Comparison of ENCODE assay signal across 22 cellular contexts in genomic region chr11:20068691-20069090, GRCh38.
DNase-seq lines count a peak whose midpoint lies in the region; TF ChIP-seq lines count a peak whose summit lies in the region.
"Had no signal": no experiment of that assay in that cellular context is flagged by ENCODE, and none has a peak within 500 bp of the region (broad histone marks: within the 10 kb centered on the region; RNA-seq: fewer than 3 reads in every experiment).

No MANE protein-coding gene starts in this region.

- intact Hi-C loops in left ventricle myocardium inferior (cut with micrococcal nuclease), result no loop called here
- intact Hi-C loops in cardiac septum (cut with DNase I), result no loop called here
- intact Hi-C loops in uterus (cut with DNase I; ENCODE audit: low total_unique reads), result no loop called here

- H3K36me3 ChIP-seq in left ventricle myocardium inferior (peaks cover 21% of the 10 kb centered on the region), uterus (no peaks in the 10 kb centered on the region)
- H3K36me3 ChIP-seq: BLaER1 had no signal

- H3K4me1 ChIP-seq in left ventricle myocardium inferior (peaks cover 48% of the 10 kb centered on the region), uterus (no peaks in the 10 kb centered on the region)
- H3K4me1 ChIP-seq: BLaER1 had no signal

- DNase-seq in NCI-H1092 treated with DMSO at 0.1 percent for 48 hours (lab: John Stamatoyannopoulos, UW), result peak; percentile 37
- DNase-seq in NCI-H1092 (lab: John Stamatoyannopoulos, UW), result no peak
- DNase-seq in left ventricle myocardium inferior, result no peak
- no peak for DNase-seq in cardiac septum (ENCODE audit: low spot score)
- DNase-seq in globus pallidus (ENCODE audit: low spot score), result peak; percentile 48
- DNase-seq in uterus, result no peak
- DNase-seq in stimulated activated CD4-positive, alpha-beta T cell treated with anti-CD3 and anti-CD28 coated beads, Interleukin-4, amount 100 ng/mL, for 24 hours, result no peak
- DNase-seq in NCI-H1048 (lab: John Stamatoyannopoulos, UW), result no peak
- DNase-seq: ACHN; CD4-positive, alpha-beta T cell; COR-L47; DND-41; H9; HFFc6; Karpas-422; MG63; NCI-H1436 treated with DMSO at 0.1 percent for 48 hours; NCI-H2171 treated with DMSO at 0.1 percent for 48 hours; NCI-H446 treated with DMSO at 0.1 percent for 48 hours; NCI-H526 treated with DMSO at 0.1 percent for 48 hours had no signal

- H3K9me3 ChIP-seq in left ventricle myocardium inferior (replicated peaks) (no peaks in the 10 kb centered on the region), uterus (no peaks in the 10 kb centered on the region)
- H3K9me3 ChIP-seq: MG63 had no signal

- peak overlapping the region; percentile 24 for H3K27ac ChIP-seq in left ventricle myocardium inferior (replicated peaks)
- no peak overlapping the region for H3K27ac ChIP-seq in uterus
- H3K27ac ChIP-seq: 22Rv1, BLaER1 had no signal

- H3K27me3 ChIP-seq in left ventricle myocardium inferior (ENCODE audit: low read depth) (no peaks in the 10 kb centered on the region), uterus (no peaks in the 10 kb centered on the region)
- H3K27me3 ChIP-seq: BLaER1, MG63 had no signal

- TF ChIP-seq CTCF in left ventricle myocardium inferior (IDR thresholded peaks at IDR 0.05; ENCODE audit: borderline replicate concordance) (no peak), uterus (IDR thresholded peaks at IDR 0.05) (no peak)

- H3K4me3 ChIP-seq in left ventricle myocardium inferior (no peak overlapping the region), uterus (no peak overlapping the region)
- H3K4me3 ChIP-seq: BLaER1, MG63 had no signal

- no peak for TF ChIP-seq POLR2A in uterus (IDR thresholded peaks at IDR 0.05)

Comparison
In these comparisons a context has a peak if more than half of its experiments do, and no peak if none do; other contexts are left out.
1. DNase-seq: peak in NCI-H1092 treated with DMSO at 0.1 percent for 48 hours (single experiment) and globus pallidus (single experiment); none in NCI-H1092 (single experiment), left ventricle myocardium inferior (single experiment), cardiac septum (single experiment), uterus (0 of 2), stimulated activated CD4-positive, alpha-beta T cell treated with anti-CD3 and anti-CD28 coated beads, Interleukin-4, amount 100 ng/mL, for 24 hours (single experiment) and NCI-H1048 (single experiment).